ENCODE assay signal across 1 cellular context in the genomic region with DNA sequence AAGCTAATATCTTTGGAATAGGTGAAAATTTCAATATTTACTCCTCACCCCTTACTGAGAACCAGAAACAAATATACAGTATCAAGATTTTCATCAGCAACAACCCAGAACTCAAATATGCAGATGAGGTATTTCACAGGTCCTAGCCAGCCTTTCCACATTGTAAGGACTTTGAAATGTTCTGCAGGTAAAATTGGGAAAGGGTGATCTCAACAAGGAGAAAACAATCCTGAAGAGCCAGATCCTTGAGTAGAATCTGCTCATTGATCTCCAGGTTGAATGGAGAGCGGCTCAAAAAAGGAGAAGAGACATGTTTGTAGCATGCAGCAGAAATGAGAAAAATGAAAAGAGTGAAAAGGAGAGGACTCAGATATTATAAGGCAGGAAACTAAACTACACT.
TF ChIP-seq lines count a peak whose summit lies in the region.

No MANE protein-coding gene starts in this region.

TF ChIP-seq in GM23338, 12 proteins besides CTCF, POLR2A, EP300 and RAD21 (continued from another document):
- TF ChIP-seq ETS1 (IDR thresholded peaks at IDR 0.05) = no peak
- no peak for TF ChIP-seq STAT1 (IDR thresholded peaks at IDR 0.05; ENCODE audit: unreplicated experiment)
